Comparison of ENCODE assay signal across 16 cellular contexts in the genomic region with DNA sequence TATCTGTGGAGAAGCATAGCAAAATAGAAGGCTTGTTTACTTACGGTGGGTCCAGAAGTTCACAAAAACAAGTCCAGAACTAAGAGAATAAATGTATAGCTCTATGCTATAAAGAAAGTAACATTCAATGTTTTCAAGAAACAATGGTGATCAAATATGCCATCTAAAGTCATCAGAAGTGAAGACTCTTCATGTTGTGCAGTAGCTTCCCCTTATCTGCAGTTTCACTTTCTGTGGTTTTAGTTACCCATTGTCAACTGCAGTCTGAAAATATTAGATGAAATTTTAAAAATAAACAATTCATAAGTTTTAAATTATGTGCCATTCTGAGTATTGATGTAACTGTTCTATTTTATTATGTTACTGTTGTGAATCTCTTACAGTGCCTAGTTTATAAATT.
DNase-seq lines count a peak whose midpoint lies in the region; ATAC-seq and TF ChIP-seq lines count a peak whose summit lies in the region.
"Had no signal": no experiment of that assay in that cellular context is flagged by ENCODE, and none has a peak within 500 bp of the region (broad histone marks: within the 10 kb centered on the region; RNA-seq: fewer than 3 reads in every experiment).

No MANE protein-coding gene starts in this region.

- H3K4me3 ChIP-seq in GM12865 (ENCODE audit: low read depth, low read length), result no peak overlapping the region
- H3K4me3 ChIP-seq in MG63, result no peak overlapping the region
- H3K4me3 ChIP-seq: body of pancreas, vagina had no signal

- ATAC-seq in GM19043 (IDR thresholded peaks at IDR 0.05; ENCODE audit: low read depth, unreplicated experiment) (peak; percentile 93), HG02759 (IDR thresholded peaks at IDR 0.05; ENCODE audit: unreplicated experiment) (peak; percentile 82), HG03565 (IDR thresholded peaks at IDR 0.05; ENCODE audit: unreplicated experiment) (peak; percentile 84)
- ATAC-seq: body of pancreas; stimulated activated effector memory CD8-positive, alpha-beta T cell treated with anti-CD3 and anti-CD28 coated beads, Interleukin-12 subunit alpha, Interleukin-12 subunit beta, amount 100 ng/mL, for 72 hours had no signal

- no peak for TF ChIP-seq CTCF in GM12865 (IDR thresholded peaks at IDR 0.05; ENCODE audit: insufficient read depth, low read depth, low read length, missing control alignments)

- H3K9me3 ChIP-seq in MG63, result no peaks in the 10 kb centered on the region
- H3K9me3 ChIP-seq: body of pancreas, vagina had no signal

- H3K36me3 ChIP-seq in MG63, result no peaks in the 10 kb centered on the region
- H3K36me3 ChIP-seq: vagina had no signal

- DNase-seq in GM12865 (ENCODE audit: low read depth) (peak; percentile 41), MG63 (no peak), ecto neural progenitor cell (ENCODE audit: low spot score) (no peak), D341Med (ENCODE audit: low spot score) (no peak), NCI-H774 (lab: John Stamatoyannopoulos, UW) (no peak)
- DNase-seq: activated CD4-positive, alpha-beta T cell treated with anti-CD3 and anti-CD28 coated beads, Interleukin-2, amount 50 U/mL, for 48 hours; body of pancreas; effector CD8-positive, alpha-beta T cell; kidney; NCI-H345; stimulated activated CD4-positive, alpha-beta T cell treated with anti-CD3 and anti-CD28 coated beads, Interleukin-2, amount 100 ng/mL, for 24 hours had no signal

- H3K27me3 ChIP-seq in MG63, result no peaks in the 10 kb centered on the region
- H3K27me3 ChIP-seq: body of pancreas, vagina had no signal
